ENCODE assay signal across 17 cellular contexts in genomic region chr4:181006509-181007290, GRCh38.
A peak's percentile ranks its signal among the peaks of the same experiment; 100 is the strongest.
DNase-seq lines count a peak whose midpoint lies in the region; ATAC-seq and TF ChIP-seq lines count a peak whose summit lies in the region.
"Had no signal": no experiment of that assay in that cellular context is flagged by ENCODE, and none has a peak within 500 bp of the region (broad histone marks: within the 10 kb centered on the region; RNA-seq: fewer than 3 reads in every experiment).

No MANE protein-coding gene starts in this region.

- no peaks in the 10 kb centered on the region for H3K4me1 ChIP-seq in PC-3 (ENCODE audit: insufficient read depth, low read length)
- peaks cover 0 to 5% (median 0%) of the 10 kb centered on the region in 4 donors for H3K4me1 ChIP-seq in esophagus muscularis mucosa

- H3K9me2 ChIP-seq in PC-3 (replicated peaks; ENCODE audit: low read length), result no peaks in the 10 kb centered on the region

- H3K9ac ChIP-seq in PC-3 (ENCODE audit: low read length), result no peak overlapping the region

- H3K4me2 ChIP-seq in PC-3 (ENCODE audit: low read length), result peak overlapping the region; percentile 64

- H3K27ac ChIP-seq in PC-3 (ENCODE audit: low read length) (no peak overlapping the region), esophagus muscularis mucosa (replicated peaks in 1 of 4) (no peak overlapping the region)

- ATAC-seq in PC-3, result no peak
- ATAC-seq in effector memory CD8-positive, alpha-beta T cell (replicated peaks), result no peak

- H3K27me3 ChIP-seq in PC-3 (ENCODE audit: low read length), result no peaks in the 10 kb centered on the region
- no peaks in the 10 kb centered on the region for H3K27me3 ChIP-seq in esophagus muscularis mucosa

- peaks cover 6 to 20% of the 10 kb centered on the region in 2 donors for H3K9me3 Mint-ChIP-seq in effector memory CD8-positive, alpha-beta T cell

- H4K20me1 ChIP-seq in PC-3 (ENCODE audit: low read length), result no peaks in the 10 kb centered on the region

- H3K79me2 ChIP-seq in PC-3 (ENCODE audit: low read length), result no peaks in the 10 kb centered on the region

- no peak overlapping the region for H3K27ac Mint-ChIP-seq in effector memory CD8-positive, alpha-beta T cell
- H3K27ac Mint-ChIP-seq: activated naive CD4-positive, alpha-beta T cell treated with anti-CD3 and anti-CD28 coated beads, Interleukin-2, amount 50 U/mL, for 24 hours; CD4-positive, CD25-positive, alpha-beta regulatory T cell had no signal

- H3K9me3 ChIP-seq in PC-3 (ENCODE audit: low read length) (no peaks in the 10 kb centered on the region), esophagus muscularis mucosa (no peaks in the 10 kb centered on the region)

- H3K27me3 Mint-ChIP-seq in effector memory CD8-positive, alpha-beta T cell, result no peaks in the 10 kb centered on the region
- H3K27me3 Mint-ChIP-seq: activated naive CD4-positive, alpha-beta T cell treated with anti-CD3 and anti-CD28 coated beads, Interleukin-2, amount 50 U/mL, for 24 hours; CD4-positive, CD25-positive, alpha-beta regulatory T cell; central memory CD8-positive, alpha-beta T cell had no signal

- CTCF ChIA-PET in PC-3 (lab: Charles Lee), result no interaction called here

- no peaks in the 10 kb centered on the region for H3K36me3 Mint-ChIP-seq in effector memory CD8-positive, alpha-beta T cell (ENCODE audit: insufficient read depth)
- H3K36me3 Mint-ChIP-seq: activated naive CD4-positive, alpha-beta T cell treated with anti-CD3 and anti-CD28 coated beads, Interleukin-2, amount 50 U/mL, for 24 hours; CD4-positive, CD25-positive, alpha-beta regulatory T cell had no signal

- H2AFZ ChIP-seq in PC-3 (ENCODE audit: low read length), result 0 out of 2 replicates have a peak overlapping the region, but pooled peaks have one; percentile 30

- H3K4me3 ChIP-seq in PC-3 (ENCODE audit: low read length), result peak overlapping the region; percentile 45
- peak overlapping the region; percentile 26 to 36 (median 32) for H3K4me3 ChIP-seq in esophagus muscularis mucosa

- no TSS peak for BruUV-seq in PC-3 (replicated peaks; lab: Mats Ljungman, UMichigan)

- no peak overlapping the region for H3K4me3 Mint-ChIP-seq in effector memory CD8-positive, alpha-beta T cell
- H3K4me3 Mint-ChIP-seq: activated naive CD4-positive, alpha-beta T cell treated with anti-CD3 and anti-CD28 coated beads, Interleukin-2, amount 50 U/mL, for 24 hours; CD4-positive, CD25-positive, alpha-beta regulatory T cell; central memory CD8-positive, alpha-beta T cell had no signal

- TF ChIP-seq EP300 in esophagus muscularis mucosa (IDR thresholded peaks at IDR 0.05), result no peak

- no peak for TF ChIP-seq POLR2A in esophagus muscularis mucosa (IDR thresholded peaks at IDR 0.05; ENCODE audit: low read depth)

- H3K36me3 ChIP-seq in PC-3 (ENCODE audit: low read depth, low read length), result no peaks in the 10 kb centered on the region
- H3K36me3 ChIP-seq in esophagus muscularis mucosa, result no peaks in the 10 kb centered on the region

- WGBS in esophagus muscularis mucosa, result 36% methylated on average over 11 of the region's 11 CpGs

- H3F3A ChIP-seq in PC-3 (ENCODE audit: low read length, unreplicated experiment), result no peaks in the 10 kb centered on the region

- TF ChIP-seq CTCF in PC-3 (conservative IDR thresholded peaks at IDR 0.05; ENCODE audit: low read depth, low read length), result no peak
- no peak for TF ChIP-seq CTCF in esophagus muscularis mucosa (IDR thresholded peaks at IDR 0.05)

- intact Hi-C loops in PC-3 (cut with micrococcal nuclease) (no loop called here), esophagus muscularis mucosa (cut with DNase I) (no loop called here)

- POLR2A ChIA-PET in PC-3 (lab: Charles Lee; ENCODE audit: unreplicated experiment), result no interaction called here

- peak; percentile 10 for DNase-seq in Daoy (ENCODE audit: low read depth)
- no peak for DNase-seq in PC-3
- DNase-seq in esophagus muscularis mucosa (ENCODE audit: extremely low spot score), result peak; percentile 24
- DNase-seq in retina, result peak; percentile 24
- DNase-seq in NCI-H345 treated with DMSO at 0.1 percent for 48 hours (lab: John Stamatoyannopoulos, UW; ENCODE audit: unreplicated experiment), result no peak
- no peak for DNase-seq in activated CD4-positive, CD25-positive, alpha-beta regulatory T cell (lab: John Stamatoyannopoulos, UW)
- no peak for DNase-seq in effector memory CD8-positive, alpha-beta T cell
- DNase-seq in activated CD4-positive, alpha-beta T cell treated with anti-CD3 and anti-CD28 coated beads, Interleukin-2, amount 50 U/mL, for 48 hours, result no peak
- DNase-seq: activated CD8-positive, alpha-beta memory T cell treated with anti-CD3 and anti-CD28 coated beads, Interleukin-2, amount 50 U/mL, for 4 hours; CD4-positive, CD25-positive, alpha-beta regulatory T cell; erythroblast; NCI-H1092 treated with DMSO at 0.1 percent for 48 hours; NCI-H2227 treated with DMSO at 0.1 percent for 48 hours; occipital lobe; trophoblast cell had no signal

- H3K4me1 Mint-ChIP-seq in effector memory CD8-positive, alpha-beta T cell (ENCODE audit: low read depth in 2 of 2), result no peaks in the 10 kb centered on the region
- H3K4me1 Mint-ChIP-seq: activated naive CD4-positive, alpha-beta T cell treated with anti-CD3 and anti-CD28 coated beads, Interleukin-2, amount 50 U/mL, for 24 hours; CD4-positive, CD25-positive, alpha-beta regulatory T cell; central memory CD8-positive, alpha-beta T cell had no signal

Comparison
In these comparisons a context has a peak if more than half of its experiments do, and no peak if none do; other contexts are left out.
1. DNase-seq: peak in Daoy (single experiment), esophagus muscularis mucosa (single experiment) and retina (single experiment); none in PC-3 (single experiment), NCI-H345 treated with DMSO at 0.1 percent for 48 hours (single experiment), activated CD4-positive, CD25-positive, alpha-beta regulatory T cell (0 of 4), effector memory CD8-positive, alpha-beta T cell (0 of 3) and activated CD4-positive, alpha-beta T cell treated with anti-CD3 and anti-CD28 coated beads, Interleukin-2, amount 50 U/mL, for 48 hours (0 of 2).